Comparison of ENCODE assay signal across 1 cellular context in the genomic region with DNA sequence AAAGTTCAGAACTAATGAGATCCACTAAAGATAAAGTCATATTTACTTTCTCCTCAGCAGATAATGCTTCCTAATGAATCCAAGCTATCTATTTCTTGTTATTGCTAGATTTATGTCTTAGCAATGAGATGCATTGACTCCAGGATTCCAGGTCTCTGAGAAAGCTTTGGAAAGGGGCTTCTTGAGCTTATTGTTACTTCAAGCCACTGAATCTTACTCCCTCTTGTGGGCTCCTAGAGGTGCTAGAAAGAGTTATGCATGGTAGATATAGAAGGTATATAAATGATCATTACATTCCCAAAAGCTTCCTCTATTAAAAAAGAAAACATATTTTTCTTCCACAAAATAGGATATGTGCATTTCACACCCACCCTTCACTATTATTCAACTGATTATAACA.
TF ChIP-seq lines count a peak whose summit lies in the region.

No MANE protein-coding gene starts in this region.

TF ChIP-seq in GM23338, 12 proteins besides CTCF, POLR2A, EP300 and RAD21 (continued from another document):
- no peak for TF ChIP-seq ZNF462 (CRISPR knock-in tag; IDR thresholded peaks at IDR 0.05)
- TF ChIP-seq JUNB (IDR thresholded peaks at IDR 0.05; ENCODE audit: unreplicated experiment): no peak
- TF ChIP-seq EZH2 (IDR thresholded peaks at IDR 0.05; ENCODE audit: low read depth, unreplicated experiment): no peak
- TF ChIP-seq ZNF114 (CRISPR knock-in tag; IDR thresholded peaks at IDR 0.05): no peak
- TF ChIP-seq, protein P1, sequence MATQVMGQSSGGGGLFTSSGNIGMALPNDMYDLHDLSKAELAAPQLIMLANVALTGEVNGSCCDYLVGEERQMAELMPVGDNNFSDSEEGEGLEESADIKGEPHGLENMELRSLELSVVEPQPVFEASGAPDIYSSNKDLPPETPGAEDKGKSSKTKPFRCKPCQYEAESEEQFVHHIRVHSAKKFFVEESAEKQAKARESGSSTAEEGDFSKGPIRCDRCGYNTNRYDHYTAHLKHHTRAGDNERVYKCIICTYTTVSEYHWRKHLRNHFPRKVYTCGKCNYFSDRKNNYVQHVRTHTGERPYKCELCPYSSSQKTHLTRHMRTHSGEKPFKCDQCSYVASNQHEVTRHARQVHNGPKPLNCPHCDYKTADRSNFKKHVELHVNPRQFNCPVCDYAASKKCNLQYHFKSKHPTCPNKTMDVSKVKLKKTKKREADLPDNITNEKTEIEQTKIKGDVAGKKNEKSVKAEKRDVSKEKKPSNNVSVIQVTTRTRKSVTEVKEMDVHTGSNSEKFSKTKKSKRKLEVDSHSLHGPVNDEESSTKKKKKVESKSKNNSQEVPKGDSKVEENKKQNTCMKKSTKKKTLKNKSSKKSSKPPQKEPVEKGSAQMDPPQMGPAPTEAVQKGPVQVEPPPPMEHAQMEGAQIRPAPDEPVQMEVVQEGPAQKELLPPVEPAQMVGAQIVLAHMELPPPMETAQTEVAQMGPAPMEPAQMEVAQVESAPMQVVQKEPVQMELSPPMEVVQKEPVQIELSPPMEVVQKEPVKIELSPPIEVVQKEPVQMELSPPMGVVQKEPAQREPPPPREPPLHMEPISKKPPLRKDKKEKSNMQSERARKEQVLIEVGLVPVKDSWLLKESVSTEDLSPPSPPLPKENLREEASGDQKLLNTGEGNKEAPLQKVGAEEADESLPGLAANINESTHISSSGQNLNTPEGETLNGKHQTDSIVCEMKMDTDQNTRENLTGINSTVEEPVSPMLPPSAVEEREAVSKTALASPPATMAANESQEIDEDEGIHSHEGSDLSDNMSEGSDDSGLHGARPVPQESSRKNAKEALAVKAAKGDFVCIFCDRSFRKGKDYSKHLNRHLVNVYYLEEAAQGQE (IDR thresholded peaks at IDR 0.05; ENCODE audit: unreplicated experiment): no peak
- TF ChIP-seq NANOG (IDR thresholded peaks at IDR 0.05; ENCODE audit: borderline replicate concordance): no peak
- no peak for TF ChIP-seq POLR2AphosphoS5 (IDR thresholded peaks at IDR 0.05; ENCODE audit: low read depth)
- no peak for TF ChIP-seq CREB1 (CRISPR knock-in tag; IDR thresholded peaks at IDR 0.05; ENCODE audit: low read depth)
